ENCODE assay signal across 34 cellular contexts in the genomic region with DNA sequence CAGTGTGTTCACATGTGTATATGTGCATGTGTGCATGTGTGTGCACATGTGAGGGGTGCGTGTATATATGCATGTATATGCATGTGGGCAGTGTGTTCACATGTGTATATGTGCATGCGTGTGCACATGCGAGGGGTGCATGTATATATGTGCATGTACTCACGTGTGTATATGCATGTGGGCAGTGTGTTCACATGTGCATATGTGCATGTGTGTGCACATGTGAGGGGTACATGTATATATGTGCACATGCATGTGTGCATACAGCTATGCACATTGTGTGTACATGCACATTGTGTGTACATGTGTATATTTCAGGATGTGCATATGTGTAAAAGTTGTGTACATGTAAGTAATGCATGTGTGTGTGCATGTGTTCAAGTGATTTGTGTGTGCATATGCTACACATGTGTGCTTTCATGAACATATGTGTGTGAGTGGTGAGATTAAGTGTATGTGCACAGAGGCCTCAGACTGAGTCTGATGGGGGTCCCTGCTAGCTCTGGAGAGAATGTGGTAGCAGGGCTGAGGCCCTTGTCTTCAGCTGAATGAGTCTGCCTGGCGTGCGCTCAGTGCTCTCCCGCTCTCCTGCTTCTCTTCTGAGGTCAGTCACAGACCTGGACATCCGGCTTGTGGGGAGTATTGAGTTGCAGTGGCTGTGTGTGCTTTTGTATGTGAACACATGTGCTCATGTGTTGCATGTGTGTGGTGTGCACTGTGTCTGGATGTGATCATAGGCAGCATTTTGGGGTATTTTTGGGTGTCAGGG. TPM values are rescaled to one million over a fixed set of nuclear protein-coding genes. Genes with fewer than 3 reads are reported as not detected.
"Had no signal": no experiment of that assay in that cellular context is flagged by ENCODE, and none has a peak within 500 bp of the region (broad histone marks: within the 10 kb centered on the region; RNA-seq: fewer than 3 reads in every experiment).

No MANE protein-coding gene starts in this region.

- H3K36me3 ChIP-seq: ascending aorta, cardiac muscle cell, gastrocnemius medialis, stomach, tibial nerve, uterus had no signal

- ATAC-seq: activated CD8-positive, alpha-beta T cell treated with anti-CD3 and anti-CD28 coated beads for 36 hours; gastrocnemius medialis; left colon; stimulated activated naive B cell treated with anti-CD40 and anti-IgM and Interleukin-4, amounts not matched to agents 10 μg/mL and 1 μg/mL and 100 μg/mL, for 72 hours had no signal

- H3K27ac ChIP-seq: ascending aorta, cardiac muscle cell, coronary artery, dorsolateral prefrontal cortex, gastrocnemius medialis, stomach, tibial nerve, uterus had no signal

- H3K4me3 ChIP-seq: ascending aorta, cardiac muscle cell, coronary artery, dorsolateral prefrontal cortex, gastrocnemius medialis, smooth muscle cell, stomach, tibial nerve, uterus had no signal

- DNase-seq: activated CD4-positive, alpha-beta T cell treated with anti-CD3 and anti-CD28 coated beads for 1 hour; activated CD4-positive, alpha-beta T cell treated with anti-CD3 and anti-CD28 coated beads, Interleukin-2, amount 10 ng/mL, durations not matched to agents 7 days and 5 days; activated CD8-positive, alpha-beta T cell treated with anti-CD3 and anti-CD28 coated beads for 36 hours; activated naive CD8-positive, alpha-beta T cell treated with anti-CD3 and anti-CD28 coated beads, Interleukin-2, amount 10 ng/mL, durations not matched to agents 7 days and 5 days; activated T-cell treated with anti-CD3 and anti-CD28 coated beads, Interleukin-2, amount 50 U/mL, for 48 hours; effector memory CD4-positive, alpha-beta T cell; erythroblast; gastrocnemius medialis; hypothalamus; immature natural killer cell; kidney; left colon; midbrain; naive thymus-derived CD4-positive, alpha-beta T cell; stimulated activated CD4-positive, alpha-beta T cell treated with anti-CD3 and anti-CD28 coated beads, Interleukin-15, amount 100 ng/mL, for 24 hours; stimulated activated CD4-positive, alpha-beta T cell treated with anti-CD3 and anti-CD28 coated beads, Interleukin-2, amount 100 ng/mL, for 24 hours; stimulated activated naive B cell treated with anti-CD40 and anti-IgM and Interleukin-4, amounts not matched to agents 10 μg/mL and 1 μg/mL and 100 μg/mL, for 72 hours; stomach; T-helper 2 cell; uterus had no signal

- H3K4me3 Mint-ChIP-seq: activated CD4-positive, alpha-beta T cell treated with anti-CD3 and anti-CD28 coated beads, Interleukin-2, amount 10 ng/mL, durations not matched to agents 7 days and 5 days; activated CD8-positive, alpha-beta T cell treated with anti-CD3 and anti-CD28 coated beads for 36 hours; activated naive CD8-positive, alpha-beta T cell treated with anti-CD3 and anti-CD28 coated beads, Interleukin-2, amount 10 ng/mL, durations not matched to agents 7 days and 5 days; brain; immature natural killer cell; memory B cell; naive thymus-derived CD4-positive, alpha-beta T cell; stimulated activated naive B cell treated with anti-CD40 and anti-IgM and Interleukin-4, amounts not matched to agents 10 μg/mL and 1 μg/mL and 100 μg/mL, for 72 hours had no signal

- H3K27ac Mint-ChIP-seq: activated CD4-positive, alpha-beta T cell treated with anti-CD3 and anti-CD28 coated beads, Interleukin-2, amount 10 ng/mL, durations not matched to agents 7 days and 5 days; activated CD8-positive, alpha-beta T cell treated with anti-CD3 and anti-CD28 coated beads for 36 hours; activated naive CD8-positive, alpha-beta T cell treated with anti-CD3 and anti-CD28 coated beads, Interleukin-2, amount 10 ng/mL, durations not matched to agents 7 days and 5 days; activated T-helper 2 cell treated with anti-CD3 and anti-CD28 coated beads, Interferon-gamma antibody, Interleukin-2, Interleukin-4, amounts not matched to agents 10 μg/mL and 5 μg/mL and 100 μg/mL, durations not matched to agents 14 hours and 24 hours and 36 hours; immature natural killer cell; memory B cell; naive thymus-derived CD4-positive, alpha-beta T cell; progenitor cell of endocrine pancreas had no signal

- H3K27me3 ChIP-seq: ascending aorta, cardiac muscle cell, uterus had no signal

- H3K9me3 ChIP-seq: ascending aorta, gastrocnemius medialis, uterus had no signal

- H3K36me3 Mint-ChIP-seq: activated naive CD8-positive, alpha-beta T cell treated with anti-CD3 and anti-CD28 coated beads, Interleukin-2, amount 10 ng/mL, durations not matched to agents 7 days and 5 days; brain had no signal

- H3K4me1 ChIP-seq: ascending aorta, gastrocnemius medialis, stomach, tibial nerve, uterus had no signal

- H3K27me3 Mint-ChIP-seq: activated CD4-positive, alpha-beta T cell treated with anti-CD3 and anti-CD28 coated beads, Interleukin-2, amount 10 ng/mL, durations not matched to agents 7 days and 5 days; activated CD8-positive, alpha-beta T cell treated with anti-CD3 and anti-CD28 coated beads for 36 hours; activated naive CD8-positive, alpha-beta T cell treated with anti-CD3 and anti-CD28 coated beads, Interleukin-2, amount 10 ng/mL, durations not matched to agents 7 days and 5 days; progenitor cell of endocrine pancreas had no signal

- H3K4me1 Mint-ChIP-seq: activated CD4-positive, alpha-beta T cell treated with anti-CD3 and anti-CD28 coated beads, Interleukin-2, amount 10 ng/mL, durations not matched to agents 7 days and 5 days; activated naive CD8-positive, alpha-beta T cell treated with anti-CD3 and anti-CD28 coated beads, Interleukin-2, amount 10 ng/mL, durations not matched to agents 7 days and 5 days; immature natural killer cell; stimulated activated naive B cell treated with anti-CD40 and anti-IgM and Interleukin-4, amounts not matched to agents 10 μg/mL and 1 μg/mL and 100 μg/mL, for 72 hours had no signal

- H3K4me2 ChIP-seq: smooth muscle cell had no signal

RNA-seq across cellular contexts. Expression of a gene that starts 19.9 kb away (rescaled TPM):
- total RNA-seq: activated CD4-positive, alpha-beta T cell treated with anti-CD3 and anti-CD28 coated beads, Interleukin-2, amount 10 ng/mL, durations not matched to agents 7 days and 5 days; activated CD8-positive, alpha-beta T cell treated with anti-CD3 and anti-CD28 coated beads for 36 hours; activated T-helper 2 cell treated with anti-CD3 and anti-CD28 coated beads, Interferon-gamma antibody, Interleukin-2, Interleukin-4, amounts not matched to agents 10 μg/mL and 5 μg/mL and 100 μg/mL, durations not matched to agents 14 hours and 24 hours and 36 hours; ascending aorta; gastrocnemius medialis; kidney; naive thymus-derived CD4-positive, alpha-beta T cell; osteocyte; tibial nerve had no signal
- polyA plus RNA-seq: immature natural killer cell; naive thymus-derived CD4-positive, alpha-beta T cell; smooth muscle cell had no signal

RNA-seq across cellular contexts. Expression of a gene that starts 37.0 kb away (rescaled TPM):
- total RNA-seq: activated CD4-positive, alpha-beta T cell treated with anti-CD3 and anti-CD28 coated beads, Interleukin-2, amount 10 ng/mL, durations not matched to agents 7 days and 5 days; activated CD8-positive, alpha-beta T cell treated with anti-CD3 and anti-CD28 coated beads for 36 hours; activated naive CD8-positive, alpha-beta T cell treated with anti-CD3 and anti-CD28 coated beads, Interleukin-2, amount 10 ng/mL, durations not matched to agents 7 days and 5 days; activated T-helper 2 cell treated with anti-CD3 and anti-CD28 coated beads, Interferon-gamma antibody, Interleukin-2, Interleukin-4, amounts not matched to agents 10 μg/mL and 5 μg/mL and 100 μg/mL, durations not matched to agents 14 hours and 24 hours and 36 hours; ascending aorta; cardiac muscle cell; cerebellum; gastrocnemius medialis; kidney; left colon; lower leg skin; naive thymus-derived CD4-positive, alpha-beta T cell; osteocyte; progenitor cell of endocrine pancreas; renal cortical epithelial cell; smooth muscle cell; stomach; tibial nerve; uterus had no signal
- polyA plus RNA-seq: cardiac muscle cell; immature natural killer cell; naive thymus-derived CD4-positive, alpha-beta T cell; smooth muscle cell; stomach had no signal
